8 cellular contexts compared by ENCODE assay signal in genomic region chr4:1011022-1011694, GRCh38. TPM values are rescaled to one million over a fixed set of nuclear protein-coding genes. Genes with fewer than 3 reads are reported as not detected.
A peak's percentile ranks its signal among the peaks of the same experiment; 100 is the strongest.
DNase-seq lines count a peak whose midpoint lies in the region; FAIRE-seq and TF ChIP-seq lines count a peak whose summit lies in the region.

Gene FGFRL1 (plus strand): TSS chr4:1011626. CDS start chr4:1012486, 860 bp downstream.

- H3K36me3 Mint-ChIP-seq in astrocyte (ENCODE audit: low read depth, unreplicated experiment), result peaks cover 4% of the 10 kb centered on the region

- DNase-seq in AG04449 (ENCODE audit: low read depth, low spot score), result no peak
- peak; percentile 94 for DNase-seq in GM19238 (ENCODE audit: insufficient read length, low spot score)
- peak; percentile 99 for DNase-seq in HuH-7.5 (ENCODE audit: low spot score)
- peak; percentile 87 for DNase-seq in T1000 (lab: John Stamatoyannopoulos, UW)
- DNase-seq in astrocyte (ENCODE audit: low read depth), result peak; percentile 64
- peak; percentile 97 for DNase-seq in hepatic stellate cell (ENCODE audit: low spot score)
- no peak for DNase-seq in retinal pigment epithelial cell (ENCODE audit: low read depth)
- no peak for DNase-seq in vagina (ENCODE audit: extremely low spot score in 2 of 2)

- TF ChIP-seq POLR2A in vagina (IDR thresholded peaks at IDR 0.05), result no peak

- no peak for FAIRE-seq in astrocyte (lab: Jason Lieb, UNC)

- H3K36me3 ChIP-seq in astrocyte (ENCODE audit: insufficient read depth, low read length) (no peaks in the 10 kb centered on the region), vagina (no peaks in the 10 kb centered on the region)

- H3K4me3 ChIP-seq in AG04449 (ENCODE audit: low read depth, low read length), result peak within 1 kb of the TSS; percentile 61
- peak within 1 kb of the TSS; percentile 58 for H3K4me3 ChIP-seq in astrocyte (ENCODE audit: insufficient read depth, low read depth, low read length)
- H3K4me3 ChIP-seq in retinal pigment epithelial cell (ENCODE audit: low read length), result peak within 1 kb of the TSS; percentile 57
- H3K4me3 ChIP-seq in vagina, result peak within 1 kb of the TSS; percentile 52 to 83

- peaks cover 2% of the 10 kb centered on the region for H3K4me1 Mint-ChIP-seq in astrocyte (ENCODE audit: low read depth, unreplicated experiment)

- H3K27me3 ChIP-seq in astrocyte (ENCODE audit: insufficient read depth, low read length) (peaks cover 20% of the 10 kb centered on the region), vagina (no peaks in the 10 kb centered on the region)

- intact Hi-C loops in vagina (cut with DNase I), result no loop called here

- H4K20me1 ChIP-seq in astrocyte (ENCODE audit: insufficient read depth, low read length), result peaks cover 37% of the 10 kb centered on the region

- POLR2A ChIA-PET in AG04449 (lab: Yijun Ruan, JAX), result no interaction called here

- H3K4me1 ChIP-seq in astrocyte (ENCODE audit: insufficient read depth, low read length), result peaks cover 28% of the 10 kb centered on the region
- H3K4me1 ChIP-seq in vagina, result peaks cover 30% of the 10 kb centered on the region

- peak within 1 kb of the TSS; percentile 66 for H3K4me3 Mint-ChIP-seq in astrocyte (ENCODE audit: unreplicated experiment)

- H3K79me2 ChIP-seq in astrocyte (ENCODE audit: insufficient read depth, low read length), result peaks cover 32% of the 10 kb centered on the region

- H2AFZ ChIP-seq in astrocyte (ENCODE audit: low read depth, low read length), result peak within 1 kb of the TSS; percentile 47

- peak within 1 kb of the TSS; percentile 87 for H3K4me2 ChIP-seq in astrocyte (ENCODE audit: low read length)

- TF ChIP-seq CTCF in AG04449 (IDR thresholded peaks at IDR 0.05; ENCODE audit: insufficient read depth, low read length, missing control alignments), result no peak
- TF ChIP-seq CTCF in astrocyte (IDR thresholded peaks at IDR 0.05; ENCODE audit: insufficient read depth, low read depth, low read length), result no peak
- no peak for TF ChIP-seq CTCF in retinal pigment epithelial cell (conservative IDR thresholded peaks at IDR 0.05; ENCODE audit: low read depth, low read length)
- no peak for TF ChIP-seq CTCF in vagina (IDR thresholded peaks at IDR 0.05)

- H3K27me3 Mint-ChIP-seq in astrocyte (ENCODE audit: low read depth, unreplicated experiment), result peaks cover 28% of the 10 kb centered on the region

- peaks cover 5% of the 10 kb centered on the region for H3K9me3 Mint-ChIP-seq in astrocyte (ENCODE audit: unreplicated experiment)

- H3K9me3 ChIP-seq in astrocyte (ENCODE audit: insufficient read depth, low read depth, low read length) (no peaks in the 10 kb centered on the region), vagina (no peaks in the 10 kb centered on the region)

- CTCF ChIA-PET in AG04449 (lab: Yijun Ruan, JAX), result interaction anchor here (0.9 to 1.5 kb wide), 5 partner anchors 12 to 257 kb away, joined by 3 to 6 read pairs (median 4); no protein-coding TSS in a partner anchor

- H3K27ac ChIP-seq in astrocyte (ENCODE audit: low read depth, low read length) (no peak within 1 kb of the TSS), vagina (peak within 1 kb of the TSS; percentile 87)

- peak within 1 kb of the TSS; percentile 69 for H3K27ac Mint-ChIP-seq in astrocyte (ENCODE audit: unreplicated experiment)

- H3K9ac ChIP-seq in astrocyte (ENCODE audit: low read length), result peak within 1 kb of the TSS; percentile 71

RNA-seq across cellular contexts. Expression of gene FGFRL1, which starts in this region (rescaled TPM):
- total RNA-seq in astrocyte (64.2 and 64.9 TPM in 2 replicates), vagina (20.9 TPM)

Comparison
In these comparisons a context has a peak if more than half of its experiments do, and no peak if none do; other contexts are left out.
1. DNase-seq: peak in GM19238 (single experiment), HuH-7.5 (single experiment), T1000 (single experiment), astrocyte (single experiment) and hepatic stellate cell (single experiment); none in AG04449 (single experiment), retinal pigment epithelial cell (single experiment) and vagina (0 of 2).
2. Peak in every context shown above with its lines, with median percentiles within 50 percentile points of each other: H3K4me3 ChIP-seq.